8 cellular contexts compared by ENCODE assay signal in genomic region chr15:57138260-57138895, GRCh38.
DNase-seq lines count a peak whose midpoint lies in the region; TF ChIP-seq lines count a peak whose summit lies in the region.

No MANE protein-coding gene starts in this region.

- no peak overlapping the region for H3K27ac ChIP-seq in brain microvascular endothelial cell

- in situ Hi-C loops in brain microvascular endothelial cell (cut with HindIII; ENCODE audit: low pct_ligation_motif_present, low sequenced_read_pairs), result no loop called here

- no peak overlapping the region for H3K4me3 ChIP-seq in brain microvascular endothelial cell (ENCODE audit: low read depth, low read length)
- H3K4me3 ChIP-seq in kidney epithelial cell (ENCODE audit: low read depth, low read length), result no peak overlapping the region

- DNase-seq in NCI-H510A treated with DMSO at 0.1 percent for 48 hours (lab: John Stamatoyannopoulos, UW) (peak; percentile 39), NCI-H510A (lab: John Stamatoyannopoulos, UW) (no peak), NCI-H226 (peak; percentile 82), brain microvascular endothelial cell (peak; percentile 72), kidney epithelial cell (ENCODE audit: low read depth) (no peak), middle frontal gyrus (ENCODE audit: extremely low spot score, low spot score) (no peak)
- no peak for DNase-seq in effector CD8-positive, alpha-beta T cell (lab: John Stamatoyannopoulos, UW)
- DNase-seq in activated CD8-positive, alpha-beta memory T cell treated with anti-CD3 and anti-CD28 coated beads for 24 hours, result no peak

- TF ChIP-seq CTCF in brain microvascular endothelial cell (IDR thresholded peaks at IDR 0.05; ENCODE audit: low read depth, low read length, missing control alignments) (peak; percentile 92), kidney epithelial cell (IDR thresholded peaks at IDR 0.05; ENCODE audit: insufficient read depth, low read length, poor library complexity, severe bottlenecking) (peak; percentile 88)

- H3K27me3 ChIP-seq in brain microvascular endothelial cell (replicated peaks) (no peaks in the 10 kb centered on the region), kidney epithelial cell (ENCODE audit: control insufficient read depth, insufficient read depth, low read length) (no peaks in the 10 kb centered on the region)

- H3K36me3 ChIP-seq in brain microvascular endothelial cell (replicated peaks), result no peaks in the 10 kb centered on the region
- H3K36me3 ChIP-seq in kidney epithelial cell (ENCODE audit: control insufficient read depth, insufficient read depth, low read length), result no peaks in the 10 kb centered on the region

Comparison
In these comparisons a context has a peak if more than half of its experiments do, and no peak if none do; other contexts are left out.
1. DNase-seq: peak in NCI-H510A treated with DMSO at 0.1 percent for 48 hours (single experiment), NCI-H226 (single experiment) and brain microvascular endothelial cell (single experiment); none in NCI-H510A (single experiment), kidney epithelial cell (single experiment), effector CD8-positive, alpha-beta T cell (single experiment), middle frontal gyrus (single experiment) and activated CD8-positive, alpha-beta memory T cell treated with anti-CD3 and anti-CD28 coated beads for 24 hours (single experiment).